In the genomic region with DNA sequence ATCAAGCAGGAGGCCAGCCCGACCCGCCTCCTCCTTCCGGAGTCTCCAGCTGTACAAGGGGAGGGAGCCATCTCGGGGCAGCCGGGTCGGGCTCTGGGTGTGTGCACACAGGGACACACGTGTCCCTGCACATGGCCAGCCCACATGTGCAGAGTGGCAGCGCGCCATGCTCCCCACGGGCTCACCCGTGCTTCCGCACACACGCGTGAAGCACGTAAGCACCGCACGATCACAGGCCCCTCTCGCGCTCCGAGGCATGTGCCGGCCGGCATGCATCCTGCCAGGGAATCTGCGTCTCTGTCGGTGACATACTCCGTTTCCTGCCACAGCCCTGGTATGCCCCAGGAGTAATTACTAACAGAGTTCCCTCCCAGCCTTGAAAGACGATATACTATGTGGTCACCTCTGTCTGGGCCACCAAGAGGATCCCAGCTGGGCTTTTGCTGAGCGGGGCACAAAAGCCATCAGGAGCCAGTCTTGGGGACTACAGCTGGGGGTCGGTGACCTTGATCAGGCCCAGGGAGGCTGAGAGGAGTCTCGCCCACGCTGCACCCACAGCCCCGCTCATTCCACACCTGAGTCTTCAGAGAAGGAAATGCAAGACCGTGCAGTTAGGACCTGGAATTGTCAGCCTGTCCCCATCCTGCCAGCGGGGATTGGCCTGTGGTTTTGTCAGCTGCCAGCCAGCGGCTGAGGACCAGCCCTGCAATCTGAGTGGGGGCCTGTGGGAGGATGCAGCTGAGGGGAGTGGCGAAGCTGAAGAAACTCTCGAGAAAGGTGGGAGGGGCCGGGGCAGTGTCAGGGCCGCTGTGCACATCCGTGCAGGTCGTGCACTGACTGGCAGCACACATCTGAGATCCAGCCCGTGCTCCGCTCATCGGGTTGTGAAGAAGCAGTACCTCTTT, we compare ENCODE assay signal across 9 cellular contexts.
DNase-seq lines count a peak whose midpoint lies in the region; TF ChIP-seq lines count a peak whose summit lies in the region.
"Had no signal": no experiment of that assay in that cellular context is flagged by ENCODE, and none has a peak within 500 bp of the region (broad histone marks: within the 10 kb centered on the region; RNA-seq: fewer than 3 reads in every experiment).

No MANE protein-coding gene starts in this region.

- DNase-seq in NCI-H1417 (lab: John Stamatoyannopoulos, UW) (peak; percentile 28 to 86 (median 49)), NCI-H1417 treated with DMSO at 0.1 percent for 48 hours (lab: John Stamatoyannopoulos, UW) (no peak), NB4 (ENCODE audit: low read depth) (peak; percentile 93), retina (peak; percentile 76), C1 segment of cervical spinal cord (lab: John Stamatoyannopoulos, UW) (no peak), NCI-H146 treated with DMSO at 0.1 percent for 48 hours (lab: John Stamatoyannopoulos, UW; ENCODE audit: unreplicated experiment) (no peak)
- DNase-seq in activated CD4-positive, alpha-beta T cell treated with anti-CD3 and anti-CD28 coated beads for 48 hours: peak; percentile 80
- peak; percentile 73 to 82 (median 77) for DNase-seq in effector memory CD4-positive, alpha-beta T cell

- H3K36me3 ChIP-seq in effector memory CD4-positive, alpha-beta T cell (ENCODE audit: control insufficient read depth, insufficient read depth, low read length): no peaks in the 10 kb centered on the region

- no peaks in the 10 kb centered on the region for H3K9me3 ChIP-seq in effector memory CD4-positive, alpha-beta T cell (ENCODE audit: control insufficient read depth, low read length)
- H3K9me3 ChIP-seq: A549 had no signal

- peaks cover 61% of the 10 kb centered on the region for H3K4me1 ChIP-seq in effector memory CD4-positive, alpha-beta T cell (ENCODE audit: control insufficient read depth, insufficient read depth, low read length, poor library complexity, severe bottlenecking)

- peak overlapping the region; percentile 88 for H3K27ac ChIP-seq in effector memory CD4-positive, alpha-beta T cell (ENCODE audit: insufficient read depth, low read length, poor library complexity, severe bottlenecking)

- TF ChIP-seq CTCF in NB4 (IDR thresholded peaks at IDR 0.05; ENCODE audit: low read depth, low read length): no peak

- no peak overlapping the region for H3K4me3 ChIP-seq in NB4 (ENCODE audit: low read depth, low read length)
- H3K4me3 ChIP-seq in effector memory CD4-positive, alpha-beta T cell (ENCODE audit: insufficient read depth, low read depth, low read length, poor library complexity, severe bottlenecking): no peak overlapping the region
- H3K4me3 ChIP-seq: A549 had no signal

- no peak for TF ChIP-seq POLR2A in NB4 (IDR thresholded peaks at IDR 0.05; ENCODE audit: extremely low read depth, insufficient read length)

- H3K27me3 ChIP-seq in effector memory CD4-positive, alpha-beta T cell (replicated peaks; ENCODE audit: control insufficient read depth, insufficient read depth, low read length, poor library complexity, severe bottlenecking): no peaks in the 10 kb centered on the region

Comparison
In these comparisons a context has a peak if more than half of its experiments do, and no peak if none do; other contexts are left out.
1. DNase-seq: peak in NCI-H1417 (3 of 3), NB4 (single experiment), activated CD4-positive, alpha-beta T cell treated with anti-CD3 and anti-CD28 coated beads for 48 hours (single experiment), effector memory CD4-positive, alpha-beta T cell (3 of 3) and retina (single experiment); none in NCI-H1417 treated with DMSO at 0.1 percent for 48 hours (single experiment), C1 segment of cervical spinal cord (0 of 14) and NCI-H146 treated with DMSO at 0.1 percent for 48 hours (single experiment).